In genomic region chr12:53603196-53603595, GRCh38 we compare ENCODE assay signal across 18 cellular contexts. TPM values are rescaled to one million over a fixed set of nuclear protein-coding genes. Genes with fewer than 3 reads are reported as not detected.
DNase-seq lines count a peak whose midpoint lies in the region; ATAC-seq, FAIRE-seq and TF ChIP-seq lines count a peak whose summit lies in the region.
"Had no signal": no experiment of that assay in that cellular context is flagged by ENCODE, and none has a peak within 500 bp of the region (broad histone marks: within the 10 kb centered on the region; RNA-seq: fewer than 3 reads in every experiment).

No MANE protein-coding gene starts in this region.

- H3K79me2 ChIP-seq in DOHH2 (ENCODE audit: control insufficient read depth, low read length), result peaks cover 20% of the 10 kb centered on the region
- peaks cover 40% of the 10 kb centered on the region for H3K79me2 ChIP-seq in endothelial cell of umbilical vein (ENCODE audit: control insufficient read depth, insufficient read depth, low read length)
- H3K79me2 ChIP-seq in osteoblast (ENCODE audit: insufficient read depth, low read length), result peaks cover 57% of the 10 kb centered on the region

- FAIRE-seq in RCC 7860 (lab: Jason Lieb, UNC) (no peak), endothelial cell of umbilical vein (lab: Jason Lieb, UNC) (no peak)

- no peak for ATAC-seq in GM18867 (IDR thresholded peaks at IDR 0.05; ENCODE audit: unreplicated experiment)

- H3K9me1 ChIP-seq in endothelial cell of umbilical vein (replicated peaks; ENCODE audit: control insufficient read depth, extremely low read depth, insufficient read depth, low read length), result peaks cover 2% of the 10 kb centered on the region

- H4K20me1 ChIP-seq in DOHH2 (ENCODE audit: control insufficient read depth, insufficient read depth, low read depth, low read length) (no peaks in the 10 kb centered on the region), endothelial cell of umbilical vein (replicated peaks; ENCODE audit: control insufficient read depth, extremely low read depth, insufficient read depth, low read length) (no peaks in the 10 kb centered on the region), osteoblast (ENCODE audit: insufficient read depth, low read length) (peaks cover 4% of the 10 kb centered on the region)

- H3K9ac ChIP-seq in endothelial cell of umbilical vein (replicated peaks; ENCODE audit: extremely low read depth, insufficient read depth, low read length), result peak overlapping the region; percentile 23

- dilution Hi-C loops in endothelial cell of umbilical vein (cut with MboI; ENCODE audit: extremely low pct_ligation_motif_present, low sequenced_read_pairs), result no loop called here

- DNase-seq in RCC 7860 (ENCODE audit: low spot score) (peak; percentile 2), endothelial cell of umbilical vein (ENCODE audit: low read depth, low spot score) (peak; percentile 39), osteoblast (ENCODE audit: insufficient read length, low spot score, missing footprints) (no peak), COLO829 (ENCODE audit: low spot score) (no peak), NCI-H82 (lab: John Stamatoyannopoulos, UW) (no peak), NOMO-1 (lab: John Stamatoyannopoulos, UW; ENCODE audit: unreplicated experiment in 2 of 2) (no peak)
- DNase-seq: activated naive CD4-positive, alpha-beta T cell treated with anti-CD3 and anti-CD28 coated beads, Interleukin-2, amount 10 ng/mL, durations not matched to agents 7 days and 5 days; effector CD8-positive, alpha-beta T cell; MM.1S; naive B cell; NCI-H2029; NCI-H524 treated with DMSO at 0.1 percent for 48 hours; retina; T1000 had no signal

- CTCF ChIA-PET in endothelial cell of umbilical vein (lab: Charles Lee), result interaction anchor here (0.6 to 1.8 kb wide), 11 partner anchors 9 to 140 kb away, joined by 3 to 13 read pairs (median 3); partner anchors contain the start of gene ATP5MC2

- peaks cover 31% of the 10 kb centered on the region for H3F3A ChIP-seq in DOHH2 (ENCODE audit: control insufficient read depth, insufficient read depth)

- H3K9me3 ChIP-seq in DOHH2 (ENCODE audit: control insufficient read depth, insufficient read depth, low read length) (no peaks in the 10 kb centered on the region), endothelial cell of umbilical vein (replicated peaks; ENCODE audit: control insufficient read depth, insufficient read depth, low read length) (no peaks in the 10 kb centered on the region), osteoblast (ENCODE audit: low read depth, low read length) (no peaks in the 10 kb centered on the region)
- H3K9me3 ChIP-seq: breast epithelium, HAP-1 had no signal

- H3K27me3 ChIP-seq in DOHH2 (ENCODE audit: control insufficient read depth, low read length), result no peaks in the 10 kb centered on the region
- H3K27me3 ChIP-seq in endothelial cell of umbilical vein (ENCODE audit: control insufficient read depth in 2 of 2, insufficient read depth in 2 of 2, low read length in 2 of 2), result no peaks in the 10 kb centered on the region
- no peaks in the 10 kb centered on the region for H3K27me3 ChIP-seq in osteoblast (ENCODE audit: insufficient read depth, low read length)
- H3K27me3 ChIP-seq: breast epithelium had no signal

- peak overlapping the region; percentile 94 for H3K4me2 ChIP-seq in DOHH2 (ENCODE audit: low read length)
- H3K4me2 ChIP-seq in endothelial cell of umbilical vein (ENCODE audit: insufficient read depth, low read length), result peak overlapping the region; percentile 73
- H3K4me2 ChIP-seq in osteoblast (ENCODE audit: insufficient read depth, low read length), result peak overlapping the region; percentile 63

- no peak overlapping the region for H3K27ac ChIP-seq in DOHH2 (ENCODE audit: low read depth, low read length)
- H3K27ac ChIP-seq in endothelial cell of umbilical vein (ENCODE audit: insufficient read depth, low read depth, low read length), result peak overlapping the region; percentile 18
- peak overlapping the region; percentile 1 for H3K27ac ChIP-seq in osteoblast (ENCODE audit: low read depth, low read length)

- no peak for TF ChIP-seq CTCF in DOHH2 (IDR thresholded peaks at IDR 0.05; ENCODE audit: low read depth, low read length, poor library complexity, severe bottlenecking)
- no peak for TF ChIP-seq CTCF in endothelial cell of umbilical vein (IDR thresholded peaks at IDR 0.05; ENCODE audit: extremely low read depth in 1 of 2, insufficient read depth in 1 of 2, low read depth in 1 of 2, low read length in 2 of 2)
- no peak for TF ChIP-seq CTCF in osteoblast (IDR thresholded peaks at IDR 0.05; ENCODE audit: extremely low read depth, low read depth, low read length)

- H3K4me1 ChIP-seq in DOHH2 (ENCODE audit: control insufficient read depth, low read length), result peaks cover 61% of the 10 kb centered on the region
- peaks cover 21% of the 10 kb centered on the region for H3K4me1 ChIP-seq in endothelial cell of umbilical vein (ENCODE audit: control insufficient read depth, extremely low read depth, insufficient read depth, low read length)
- H3K4me1 ChIP-seq in osteoblast (ENCODE audit: insufficient read depth, low read length), result peaks cover 21% of the 10 kb centered on the region
- H3K4me1 ChIP-seq: breast epithelium had no signal

- no peaks in the 10 kb centered on the region; the same call in none of the 2 replicates for H3K36me3 ChIP-seq in DOHH2 (ENCODE audit: control insufficient read depth, low read length)
- peaks cover 2 to 3% of the 10 kb centered on the region in 2 experiments for H3K36me3 ChIP-seq in endothelial cell of umbilical vein (ENCODE audit: control insufficient read depth in 2 of 2, extremely low read depth in 1 of 2, insufficient read depth in 2 of 2, low read length in 2 of 2)
- peaks cover 4% of the 10 kb centered on the region for H3K36me3 ChIP-seq in osteoblast (ENCODE audit: insufficient read depth, low read length)
- H3K36me3 ChIP-seq: breast epithelium, HAP-1 had no signal

- peak overlapping the region; percentile 70 for H3K4me3 ChIP-seq in DOHH2 (ENCODE audit: low read length)
- no peak overlapping the region for H3K4me3 ChIP-seq in endothelial cell of umbilical vein (replicated peaks in 1 of 3; ENCODE audit: insufficient read depth in 1 of 3, low read depth in 1 of 3, low read length in 3 of 3)
- H3K4me3 ChIP-seq in osteoblast (ENCODE audit: insufficient read depth, low read length), result no peak overlapping the region
- H3K4me3 ChIP-seq: breast epithelium, HAP-1 had no signal

- BruUV-seq in endothelial cell of umbilical vein (replicated peaks; lab: Mats Ljungman, UMichigan), result no TSS peak

- no peak overlapping the region for H2AFZ ChIP-seq in endothelial cell of umbilical vein (ENCODE audit: low read depth, low read length)
- H2AFZ ChIP-seq in osteoblast (ENCODE audit: low read length), result no peak overlapping the region

- intact Hi-C loops in endothelial cell of umbilical vein (cut with micrococcal nuclease), result no loop called here

- TF ChIP-seq POLR2A in endothelial cell of umbilical vein (IDR thresholded peaks at IDR 0.05; ENCODE audit: low read depth, low read length), result no peak

- POLR2A ChIA-PET in endothelial cell of umbilical vein (lab: Charles Lee), result no interaction called here

- no peaks in the 10 kb centered on the region for H3K9me2 ChIP-seq in DOHH2 (replicated peaks; ENCODE audit: control insufficient read depth, low read length)

TF ChIP-seq in endothelial cell of umbilical vein, 7 proteins besides CTCF, POLR2A, EP300 and RAD21:
- TF ChIP-seq POLR2AphosphoS5 (IDR thresholded peaks at IDR 0.05; ENCODE audit: insufficient read depth, low read depth, low read length) (no peak), GATA2 (IDR thresholded peaks at IDR 0.05; ENCODE audit: insufficient read depth, insufficient read length, low read depth, low read length) (no peak), MYC (IDR thresholded peaks at IDR 0.05; ENCODE audit: low read depth, low read length) (no peak), JUN (IDR thresholded peaks at IDR 0.05; ENCODE audit: borderline replicate concordance, insufficient read depth, insufficient read length, low read depth) (no peak), MAX (IDR thresholded peaks at IDR 0.05; ENCODE audit: insufficient read depth, insufficient read length) (no peak)

RNA-seq across cellular contexts. Expression of gene ATF7, which starts 23.0 kb away (rescaled TPM):
- total RNA-seq in endothelial cell of umbilical vein, result 56.9 and 68.5 TPM in 2 replicates
- polyA plus RNA-seq in endothelial cell of umbilical vein, result 31.4 and 36.0 TPM in 2 replicates
- polyA plus RNA-seq in endothelial cell of umbilical vein (2011; cell fraction: cytosol; rRNA removed), result 28.0 and 28.4 TPM in 2 replicates
- polyA plus RNA-seq in endothelial cell of umbilical vein (2011; cell fraction: nucleus; rRNA removed), result 68.6 and 78.7 TPM in 2 replicates
- polyA plus RNA-seq in endothelial cell of umbilical vein (2012), result 28.7 and 33.8 TPM in 2 replicates
- polyA minus RNA-seq in endothelial cell of umbilical vein, result 64.9 and 76.4 TPM in 2 replicates
- polyA minus RNA-seq in endothelial cell of umbilical vein (2011; cell fraction: cytosol; rRNA and poly(A)+ RNA removed), result 14.8 TPM
- 55.6 and 80.4 TPM in 2 replicates for polyA minus RNA-seq in endothelial cell of umbilical vein (2011; cell fraction: nucleus; rRNA and poly(A)+ RNA removed)
- total RNA-seq in osteoblast, result 14.4 and 17.4 TPM in 2 replicates

Comparison
In these comparisons a context has a peak if more than half of its experiments do, and no peak if none do; other contexts are left out.
1. DNase-seq: peak in RCC 7860 (single experiment) and endothelial cell of umbilical vein (single experiment); none in osteoblast (single experiment), COLO829 (single experiment), NCI-H82 (single experiment) and NOMO-1 (0 of 2).
2. Peak in every context shown above with its lines, with median percentiles within 50 percentile points of each other: H3K4me2 ChIP-seq.